In genomic region chr2:147399011-147399410, GRCh38 we compare ENCODE assay signal across 23 cellular contexts.
"Had no signal": no experiment of that assay in that cellular context is flagged by ENCODE, and none has a peak within 500 bp of the region (broad histone marks: within the 10 kb centered on the region; RNA-seq: fewer than 3 reads in every experiment).

No MANE protein-coding gene starts in this region.

- DNase-seq: activated CD4-positive, alpha-beta T cell treated with anti-CD3 and anti-CD28 coated beads for 48 hours; activated CD4-positive, CD25-positive, alpha-beta regulatory T cell; activated CD8-positive, alpha-beta T cell treated with anti-CD3 and anti-CD28 coated beads for 36 hours; activated naive CD4-positive, alpha-beta T cell treated with Interleukin-2 at 50 U/mL for 16 hours; activated naive CD8-positive, alpha-beta T cell treated with anti-CD3 and anti-CD28 coated beads, Interleukin-2, amount 10 ng/mL, durations not matched to agents 7 days and 5 days; activated T-cell treated with anti-CD3 and anti-CD28 coated beads, Interleukin-2, amount 50 U/mL, for 24 hours; caudate nucleus; foreskin keratinocyte; left lung; mucosa of descending colon; naive thymus-derived CD8-positive, alpha-beta T cell; ovary; right lobe of liver; spleen; stimulated activated CD4-positive, alpha-beta T cell treated with anti-CD3 and anti-CD28 coated beads, Interleukin-4, amount 100 ng/mL, for 4 hours; SW 1271 had no signal

- H3K27me3 Mint-ChIP-seq: activated CD8-positive, alpha-beta T cell treated with anti-CD3 and anti-CD28 coated beads for 36 hours; activated T-cell treated with anti-CD3 and anti-CD28 coated beads, Interleukin-2, amount 50 U/mL, for 24 hours; brain; stimulated activated memory B cell treated with anti-CD40 and anti-IgM and Interleukin-4, amounts not matched to agents 10 μg/mL and 1 μg/mL and 100 μg/mL, for 72 hours had no signal

- H3K27ac Mint-ChIP-seq: activated CD8-positive, alpha-beta T cell treated with anti-CD3 and anti-CD28 coated beads for 36 hours; activated naive CD8-positive, alpha-beta T cell treated with anti-CD3 and anti-CD28 coated beads, Interleukin-2, amount 10 ng/mL, durations not matched to agents 7 days and 5 days; activated T-cell treated with anti-CD3 and anti-CD28 coated beads, Interleukin-2, amount 50 U/mL, for 24 hours; activated T-helper 2 cell treated with anti-CD3 and anti-CD28 coated beads, Interferon-gamma antibody, Interleukin-2, Interleukin-4, amounts not matched to agents 10 μg/mL and 5 μg/mL and 100 μg/mL, durations not matched to agents 14 hours and 24 hours and 36 hours; brain; memory B cell; naive thymus-derived CD8-positive, alpha-beta T cell; stimulated activated memory B cell treated with anti-CD40 and anti-IgM and Interleukin-4, amounts not matched to agents 10 μg/mL and 1 μg/mL and 100 μg/mL, for 72 hours had no signal

- FAIRE-seq: keratinocyte had no signal

- H3K27ac ChIP-seq: epithelial cell of prostate, foreskin keratinocyte, left lung, ovary, right lobe of liver, spleen, thoracic aorta had no signal

- H3K36me3 Mint-ChIP-seq: activated naive CD8-positive, alpha-beta T cell treated with anti-CD3 and anti-CD28 coated beads, Interleukin-2, amount 10 ng/mL, durations not matched to agents 7 days and 5 days; brain; memory B cell; naive thymus-derived CD8-positive, alpha-beta T cell; stimulated activated memory B cell treated with anti-CD40 and anti-IgM and Interleukin-4, amounts not matched to agents 10 μg/mL and 1 μg/mL and 100 μg/mL, for 72 hours had no signal

- H3K27me3 ChIP-seq: foreskin keratinocyte, left lung, ovary, right lobe of liver, spleen had no signal

- H3K9me3 Mint-ChIP-seq: activated CD8-positive, alpha-beta T cell treated with anti-CD3 and anti-CD28 coated beads for 36 hours; activated T-cell treated with anti-CD3 and anti-CD28 coated beads, Interleukin-2, amount 50 U/mL, for 24 hours; activated T-helper 2 cell treated with anti-CD3 and anti-CD28 coated beads, Interferon-gamma antibody, Interleukin-2, Interleukin-4, amounts not matched to agents 10 μg/mL and 5 μg/mL and 100 μg/mL, durations not matched to agents 14 hours and 24 hours and 36 hours; memory B cell; naive thymus-derived CD8-positive, alpha-beta T cell; stimulated activated memory B cell treated with anti-CD40 and anti-IgM and Interleukin-4, amounts not matched to agents 10 μg/mL and 1 μg/mL and 100 μg/mL, for 72 hours had no signal

- ATAC-seq: activated CD8-positive, alpha-beta T cell treated with anti-CD3 and anti-CD28 coated beads for 36 hours; foreskin keratinocyte; left lung; mucosa of descending colon; naive thymus-derived CD8-positive, alpha-beta T cell; right lobe of liver; stimulated activated memory B cell treated with anti-CD40 and anti-IgM and Interleukin-4, amounts not matched to agents 10 μg/mL and 1 μg/mL and 100 μg/mL, for 72 hours had no signal

- H3K4me1 Mint-ChIP-seq: activated naive CD8-positive, alpha-beta T cell treated with anti-CD3 and anti-CD28 coated beads, Interleukin-2, amount 10 ng/mL, durations not matched to agents 7 days and 5 days; memory B cell; naive thymus-derived CD8-positive, alpha-beta T cell; stimulated activated memory B cell treated with anti-CD40 and anti-IgM and Interleukin-4, amounts not matched to agents 10 μg/mL and 1 μg/mL and 100 μg/mL, for 72 hours had no signal

- H3K4me1 ChIP-seq: foreskin keratinocyte, left lung, spleen had no signal

- H3K4me3 Mint-ChIP-seq: activated CD8-positive, alpha-beta T cell treated with anti-CD3 and anti-CD28 coated beads for 36 hours; activated naive CD8-positive, alpha-beta T cell treated with anti-CD3 and anti-CD28 coated beads, Interleukin-2, amount 10 ng/mL, durations not matched to agents 7 days and 5 days; activated T-cell treated with anti-CD3 and anti-CD28 coated beads, Interleukin-2, amount 50 U/mL, for 24 hours; brain; memory B cell; naive thymus-derived CD8-positive, alpha-beta T cell; stimulated activated memory B cell treated with anti-CD40 and anti-IgM and Interleukin-4, amounts not matched to agents 10 μg/mL and 1 μg/mL and 100 μg/mL, for 72 hours had no signal

- H3K36me3 ChIP-seq: left lung, ovary, right lobe of liver, spleen, thoracic aorta had no signal

- H3K9me3 ChIP-seq: left lung, mucosa of descending colon, ovary, right lobe of liver, spleen, thoracic aorta had no signal

- H3K4me3 ChIP-seq: left lung, mucosa of descending colon, ovary, right lobe of liver, spleen, thoracic aorta had no signal
